ENCODE assay signal across 28 cellular contexts in the genomic region with DNA sequence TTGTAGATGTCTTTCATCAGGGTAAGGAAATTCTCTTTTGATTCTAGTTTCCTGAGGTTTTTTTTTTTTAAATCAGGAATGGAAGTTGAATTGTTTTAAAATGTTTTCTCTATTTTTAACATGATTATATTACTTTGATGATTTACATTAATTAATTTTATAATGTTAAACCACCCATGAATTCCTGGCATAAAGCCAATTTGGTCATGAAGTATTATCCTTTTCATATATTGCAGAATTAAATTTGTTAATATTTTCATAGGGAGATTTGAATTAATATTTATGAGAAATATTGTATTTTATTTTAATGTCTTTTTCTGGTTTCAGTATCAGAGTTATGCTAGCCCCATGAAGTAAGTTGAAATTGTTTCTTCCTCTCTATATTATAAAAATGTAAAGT.
"Had no signal": no experiment of that assay in that cellular context is flagged by ENCODE, and none has a peak within 500 bp of the region (broad histone marks: within the 10 kb centered on the region; RNA-seq: fewer than 3 reads in every experiment).

No MANE protein-coding gene starts in this region.

- ATAC-seq: activated CD8-positive, alpha-beta memory T cell treated with anti-CD3 and anti-CD28 coated beads, Interleukin-2, amount 10 ng/mL, durations not matched to agents 7 days and 5 days; activated naive CD8-positive, alpha-beta T cell treated with anti-CD3 and anti-CD28 coated beads, Interleukin-2, amount 50 U/mL, for 24 hours had no signal

- DNase-seq: activated B cell treated with CpG ODN at 0.5 μM for 24 hours; activated CD4-positive, alpha-beta memory T cell treated with anti-CD3 and anti-CD28 coated beads, Interleukin-2, amount 10 ng/mL, durations not matched to agents 7 days and 5 days; activated CD4-positive, alpha-beta T cell treated with anti-CD3 and anti-CD28 coated beads for 4 hours; activated CD4-positive, alpha-beta T cell treated with anti-CD3 and anti-CD28 coated beads, Interleukin-2, amount 50 U/mL, for 1 hour; activated CD4-positive, CD25-positive, alpha-beta regulatory T cell treated with anti-CD3 and anti-CD28 coated beads, Interleukin-2, amount 50 U/mL, for 72 hours; activated CD8-positive, alpha-beta memory T cell treated with anti-CD3 and anti-CD28 coated beads for 24 hours; activated CD8-positive, alpha-beta memory T cell treated with anti-CD3 and anti-CD28 coated beads, Interleukin-2, amount 10 ng/mL, durations not matched to agents 7 days and 5 days; activated CD8-positive, alpha-beta memory T cell treated with anti-CD3 and anti-CD28 coated beads, Interleukin-2, amount 50 U/mL, for 48 hours; activated effector memory CD4-positive, alpha-beta T cell treated with Interleukin-2 at 50 U/mL for 16 hours; activated naive CD4-positive, alpha-beta T cell treated with anti-CD3 and anti-CD28 coated beads, Interleukin-2, amount 10 ng/mL, durations not matched to agents 7 days and 5 days; activated naive CD8-positive, alpha-beta T cell treated with anti-CD3 and anti-CD28 coated beads, Interleukin-2, amount 50 U/mL, for 24 hours; activated T-cell treated with anti-CD3 and anti-CD28 coated beads, Interleukin-2, amount 50 U/mL, for 48 hours; anterior cingulate cortex; NCI-H1092 treated with DMSO at 0.1 percent for 48 hours; NCI-H1417; NCI-H146; NCI-H187; NCI-H2029 treated with DMSO at 0.1 percent for 48 hours; NCI-H2107; NCI-H510A; NCI-H526; NCI-H748 treated with DMSO at 0.1 percent for 48 hours; PC-9; Right ventricle myocardium superior; T1000 had no signal

- H3K4me3 ChIP-seq: PC-9 had no signal

- FAIRE-seq: bronchial epithelial cell had no signal

- H3K4me1 Mint-ChIP-seq: activated B cell treated with CpG ODN at 0.5 μM for 24 hours; activated CD4-positive, alpha-beta memory T cell treated with anti-CD3 and anti-CD28 coated beads, Interleukin-2, amount 10 ng/mL, durations not matched to agents 7 days and 5 days; activated CD8-positive, alpha-beta memory T cell treated with anti-CD3 and anti-CD28 coated beads, Interleukin-2, amount 10 ng/mL, durations not matched to agents 7 days and 5 days; activated naive CD4-positive, alpha-beta T cell treated with anti-CD3 and anti-CD28 coated beads, Interleukin-2, amount 10 ng/mL, durations not matched to agents 7 days and 5 days; activated naive CD8-positive, alpha-beta T cell treated with anti-CD3 and anti-CD28 coated beads, Interleukin-2, amount 50 U/mL, for 24 hours had no signal

- H3K36me3 Mint-ChIP-seq: activated CD8-positive, alpha-beta memory T cell treated with anti-CD3 and anti-CD28 coated beads, Interleukin-2, amount 10 ng/mL, durations not matched to agents 7 days and 5 days; activated naive CD4-positive, alpha-beta T cell treated with anti-CD3 and anti-CD28 coated beads, Interleukin-2, amount 10 ng/mL, durations not matched to agents 7 days and 5 days; activated naive CD8-positive, alpha-beta T cell; brain had no signal

- H3K27ac ChIP-seq: PC-9 had no signal

- H3K27ac Mint-ChIP-seq: activated B cell treated with CpG ODN at 0.5 μM for 24 hours; activated CD4-positive, alpha-beta memory T cell treated with anti-CD3 and anti-CD28 coated beads, Interleukin-2, amount 10 ng/mL, durations not matched to agents 7 days and 5 days; activated CD8-positive, alpha-beta memory T cell treated with anti-CD3 and anti-CD28 coated beads, Interleukin-2, amount 10 ng/mL, durations not matched to agents 7 days and 5 days; activated naive CD4-positive, alpha-beta T cell treated with anti-CD3 and anti-CD28 coated beads, Interleukin-2, amount 10 ng/mL, durations not matched to agents 7 days and 5 days; activated naive CD8-positive, alpha-beta T cell; activated naive CD8-positive, alpha-beta T cell treated with anti-CD3 and anti-CD28 coated beads, Interleukin-2, amount 50 U/mL, for 24 hours; brain had no signal

- H3K4me3 Mint-ChIP-seq: activated B cell treated with CpG ODN at 0.5 μM for 24 hours; activated CD4-positive, alpha-beta memory T cell treated with anti-CD3 and anti-CD28 coated beads, Interleukin-2, amount 10 ng/mL, durations not matched to agents 7 days and 5 days; activated CD8-positive, alpha-beta memory T cell treated with anti-CD3 and anti-CD28 coated beads, Interleukin-2, amount 10 ng/mL, durations not matched to agents 7 days and 5 days; activated naive CD4-positive, alpha-beta T cell treated with anti-CD3 and anti-CD28 coated beads, Interleukin-2, amount 10 ng/mL, durations not matched to agents 7 days and 5 days; activated naive CD8-positive, alpha-beta T cell; activated naive CD8-positive, alpha-beta T cell treated with anti-CD3 and anti-CD28 coated beads, Interleukin-2, amount 50 U/mL, for 24 hours; brain had no signal

- H3K9me3 Mint-ChIP-seq: activated CD4-positive, alpha-beta memory T cell treated with anti-CD3 and anti-CD28 coated beads, Interleukin-2, amount 10 ng/mL, durations not matched to agents 7 days and 5 days; activated naive CD4-positive, alpha-beta T cell treated with anti-CD3 and anti-CD28 coated beads, Interleukin-2, amount 10 ng/mL, durations not matched to agents 7 days and 5 days; activated naive CD8-positive, alpha-beta T cell treated with anti-CD3 and anti-CD28 coated beads, Interleukin-2, amount 50 U/mL, for 24 hours; brain had no signal
